In the genomic region with DNA sequence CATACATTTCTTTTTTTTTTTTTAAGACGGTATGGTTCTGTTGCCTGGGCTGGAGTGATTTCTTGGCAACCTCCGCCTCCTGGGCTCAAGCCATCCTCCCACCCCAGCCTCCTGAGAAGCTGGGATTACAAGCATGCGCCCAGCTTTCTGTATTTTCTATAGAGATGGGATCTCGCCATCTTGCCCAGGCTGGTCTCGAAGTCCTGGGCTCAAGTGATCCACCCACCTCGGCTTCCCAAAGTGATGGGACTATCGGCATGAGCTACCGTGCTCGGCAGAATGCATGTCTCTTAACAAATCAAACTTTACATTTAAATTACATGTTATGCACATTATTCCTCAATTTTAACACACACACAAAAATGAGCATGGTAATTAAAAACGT, we compare ENCODE assay signal across 8 cellular contexts. TPM values are rescaled to one million over a fixed set of nuclear protein-coding genes. Genes with fewer than 3 reads are reported as not detected.
DNase-seq lines count a peak whose midpoint lies in the region; ATAC-seq and TF ChIP-seq lines count a peak whose summit lies in the region.

No MANE protein-coding gene starts in this region.

- no peak for ATAC-seq in HG02588 (IDR thresholded peaks at IDR 0.05; ENCODE audit: unreplicated experiment)
- ATAC-seq in GM19455 (IDR thresholded peaks at IDR 0.05; ENCODE audit: unreplicated experiment) = no peak

- H3K36me3 ChIP-seq in GM06990 (ENCODE audit: control insufficient read depth, insufficient read depth, low read length) (peaks cover 9% of the 10 kb centered on the region), NT2/D1 (ENCODE audit: insufficient read depth, insufficient read length, low read length) (peaks cover 40% of the 10 kb centered on the region), ectodermal cell (ENCODE audit: control insufficient read depth, insufficient read depth, low read length) (no peaks in the 10 kb centered on the region), neuron (ENCODE audit: insufficient read depth, low read length) (peaks cover 23% of the 10 kb centered on the region)

- no peak overlapping the region for H3K27ac ChIP-seq in ectodermal cell (ENCODE audit: insufficient read depth, low read depth, low read length, poor library complexity, severe bottlenecking)

- no peaks in the 10 kb centered on the region for H3K27me3 ChIP-seq in GM06990 (replicated peaks; ENCODE audit: control insufficient read depth, insufficient read depth, low read length)
- H3K27me3 ChIP-seq in NT2/D1 (ENCODE audit: insufficient read depth, insufficient read length) = no peaks in the 10 kb centered on the region
- no peaks in the 10 kb centered on the region for H3K27me3 ChIP-seq in ectodermal cell (ENCODE audit: control insufficient read depth, insufficient read depth, low read length, poor library complexity, severe bottlenecking)
- H3K27me3 ChIP-seq in neuron (ENCODE audit: insufficient read depth, low read length) = no peaks in the 10 kb centered on the region

- 93 to 94% methylated on average over 10 of the region's 10 CpGs for WGBS in ectodermal cell, 2 experiments

- H3K9ac ChIP-seq in NT2/D1 (ENCODE audit: insufficient read length, low read depth) = no peak overlapping the region

- H2AFZ ChIP-seq in neuron (ENCODE audit: low read depth, low read length) = no peak overlapping the region

- peak overlapping the region; percentile 92 for H3K4me3 ChIP-seq in GM06990 (replicated peaks; ENCODE audit: low read depth, low read length)
- peak overlapping the region; percentile 75 for H3K4me3 ChIP-seq in NT2/D1 (ENCODE audit: insufficient read length, low read depth)
- H3K4me3 ChIP-seq in ectodermal cell (ENCODE audit: insufficient read depth, low read depth, low read length) = peak overlapping the region; percentile 14
- peak overlapping the region; percentile 94 for H3K4me3 ChIP-seq in neuron (ENCODE audit: low read length)

- DNase-seq in GM06990 (ENCODE audit: extremely low read depth, insufficient read length) (no peak), NT2/D1 (ENCODE audit: low read depth, low spot score) (no peak), NCI-H146 (lab: John Stamatoyannopoulos, UW) (no peak), NCI-H748 (lab: John Stamatoyannopoulos, UW; ENCODE audit: unreplicated experiment) (no peak)

- no peak for TF ChIP-seq CTCF in GM06990 (IDR thresholded peaks at IDR 0.05; ENCODE audit: insufficient read depth, low read length, poor library complexity, severe bottlenecking)

- peaks cover 15% of the 10 kb centered on the region for H3K4me1 ChIP-seq in NT2/D1 (ENCODE audit: insufficient read depth, insufficient read length)
- peaks cover 3% of the 10 kb centered on the region for H3K4me1 ChIP-seq in ectodermal cell (ENCODE audit: control insufficient read depth, insufficient read depth, low read length)
- H3K4me1 ChIP-seq in neuron (ENCODE audit: insufficient read depth, low read length) = peaks cover 12% of the 10 kb centered on the region

- H3K9me3 ChIP-seq in NT2/D1 (ENCODE audit: insufficient read depth, low read length) (no peaks in the 10 kb centered on the region), ectodermal cell (ENCODE audit: control insufficient read depth, low read length) (no peaks in the 10 kb centered on the region), neuron (ENCODE audit: low read length) (peaks cover 6% of the 10 kb centered on the region)

RNA-seq across cellular contexts. Expression of gene NDUFA13, which starts 1.2 kb away (rescaled TPM):
- polyA plus RNA-seq in ectodermal cell (2013, experiment 1 of 4) = 234 TPM
- polyA plus RNA-seq in ectodermal cell (2013, experiment 2 of 4) = 244 TPM
- polyA plus RNA-seq in ectodermal cell (2013, experiment 3 of 4) = 220 TPM
- polyA plus RNA-seq in ectodermal cell (2013, experiment 4 of 4) = 240 TPM

RNA-seq across cellular contexts. Expression of gene TSSK6, which starts 1.9 kb away (rescaled TPM):
- polyA plus RNA-seq in ectodermal cell (2013, experiment 1 of 4) = 4.3 TPM
- polyA plus RNA-seq in ectodermal cell (2013, experiment 2 of 4) = 4.0 TPM
- polyA plus RNA-seq in ectodermal cell (2013, experiment 3 of 4) = 3.8 TPM
- polyA plus RNA-seq in ectodermal cell (2013, experiment 4 of 4) = 4.0 TPM

RNA-seq across cellular contexts. Expression of gene YJEFN3, which starts 11.5 kb away (rescaled TPM):
- polyA plus RNA-seq in ectodermal cell (2013, experiment 1 of 4) = 15.8 TPM
- polyA plus RNA-seq in ectodermal cell (2013, experiment 2 of 4) = 14.7 TPM
- 12.1 TPM for polyA plus RNA-seq in ectodermal cell (2013, experiment 3 of 4)
- 14.3 TPM for polyA plus RNA-seq in ectodermal cell (2013, experiment 4 of 4)

RNA-seq across cellular contexts. Expression of gene CILP2, which starts 20.8 kb away (rescaled TPM):
- polyA plus RNA-seq in ectodermal cell (2013, experiment 1 of 4) = 1.9 TPM
- 3.0 TPM for polyA plus RNA-seq in ectodermal cell (2013, experiment 2 of 4)
- 2.2 TPM for polyA plus RNA-seq in ectodermal cell (2013, experiment 3 of 4)
- polyA plus RNA-seq in ectodermal cell (2013, experiment 4 of 4) = 3.4 TPM

Comparison
In these comparisons a context has a peak if more than half of its experiments do, and no peak if none do; other contexts are left out.
1. H3K4me3 ChIP-seq: peak in every context shown above with its lines; median percentile 94 in neuron; 92 in GM06990; 75 in NT2/D1; 14 in ectodermal cell.